2 cellular contexts compared by ENCODE assay signal in the genomic region with DNA sequence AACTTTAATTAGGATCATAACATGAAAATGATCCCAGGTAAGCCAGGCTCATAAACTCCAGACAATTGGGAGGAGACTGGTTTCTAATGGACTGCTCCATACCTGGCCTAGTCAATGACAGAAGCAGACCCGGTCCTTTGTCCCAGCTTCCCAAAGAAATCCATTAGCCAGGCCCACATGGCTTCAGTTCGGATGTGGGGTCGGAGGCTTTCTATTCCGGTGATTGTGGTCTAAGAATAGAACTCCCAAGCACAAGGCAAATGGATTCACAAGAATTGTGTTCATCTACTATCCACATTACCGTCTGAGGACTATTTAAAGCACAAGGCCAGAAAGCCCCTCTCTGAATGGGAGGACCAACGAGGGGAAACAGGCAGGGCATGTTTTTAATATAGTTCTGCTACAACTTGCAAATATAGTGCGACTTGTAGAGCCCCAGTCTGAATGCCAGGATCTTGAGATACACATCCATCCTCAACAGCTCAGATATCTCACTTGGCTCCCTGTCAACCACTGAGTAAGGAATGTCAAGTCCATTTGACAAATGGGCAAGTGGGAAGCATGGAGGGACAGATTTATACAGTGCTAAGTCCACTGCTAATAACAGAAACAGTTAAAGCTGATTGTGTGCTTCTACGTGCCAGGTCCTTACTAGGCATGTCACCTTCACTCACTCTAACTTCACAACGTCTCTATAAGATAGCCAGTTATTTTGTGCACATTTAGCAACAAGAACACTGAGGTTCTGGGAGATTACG. TPM values are rescaled to one million over a fixed set of nuclear protein-coding genes. Genes with fewer than 3 reads are reported as not detected.
"Had no signal": no experiment of that assay in that cellular context is flagged by ENCODE, and none has a peak within 500 bp of the region (broad histone marks: within the 10 kb centered on the region; RNA-seq: fewer than 3 reads in every experiment).

No MANE protein-coding gene starts in this region.

RNA-seq across cellular contexts. Expression of a gene that starts 43.6 kb away (rescaled TPM):
- total RNA-seq: body of pancreas, cardiac septum had no signal
